In genomic region chr16:49855280-49855821, GRCh38 we compare ENCODE assay signal across 8 cellular contexts. TPM values are rescaled to one million over a fixed set of nuclear protein-coding genes. Genes with fewer than 3 reads are reported as not detected.
DNase-seq lines count a peak whose midpoint lies in the region; ATAC-seq, FAIRE-seq and TF ChIP-seq lines count a peak whose summit lies in the region.

No MANE protein-coding gene starts in this region.

- H3K4me1 ChIP-seq in small intestine (ENCODE audit: control insufficient read depth in 2 of 2, insufficient read depth in 1 of 2, low read depth in 1 of 2, low read length in 1 of 2) = peaks cover 0 to 12% of the 10 kb centered on the region in 2 donors

- no peak for TF ChIP-seq CTCF in VCaP (conservative IDR thresholded peaks at IDR 0.05)

- H3K9me3 ChIP-seq in small intestine (ENCODE audit: control insufficient read depth, low read depth) = no peaks in the 10 kb centered on the region

- peaks cover 0 to 18% of the 10 kb centered on the region in 2 donors for H3K27me3 ChIP-seq in small intestine (ENCODE audit: control insufficient read depth in 2 of 2, insufficient read depth in 2 of 2, low read length in 2 of 2)

- H3K4me3 ChIP-seq in small intestine (ENCODE audit: low read depth in 1 of 2, low read length in 2 of 2) = peak overlapping the region; percentile 63 to 71

- no peak for ATAC-seq in HG02571 (IDR thresholded peaks at IDR 0.05; ENCODE audit: unreplicated experiment)

- POLR2A ChIA-PET in HEK293T (lab: Yijun Ruan, JAX) = interaction anchor here (0.9 to 1.0 kb wide), 2 partner anchors 21 to 301 kb away, joined by 3 read pairs; no protein-coding TSS in a partner anchor

- peak overlapping the region in 4 of 5 donors; percentile 25 to 68 (median 38) for H3K4me3 Mint-ChIP-seq in immature natural killer cell

- CTCF ChIA-PET in HEK293T (lab: Yijun Ruan, JAX) = no interaction called here

- no peak for FAIRE-seq in small intestine (lab: Jason Lieb, UNC)

- no peaks in the 10 kb centered on the region for H3K36me3 ChIP-seq in small intestine (ENCODE audit: control insufficient read depth in 2 of 2, insufficient read depth in 2 of 2, low read length in 2 of 2)

- H3K4me1 Mint-ChIP-seq in immature natural killer cell = peaks cover 8 to 12% of the 10 kb centered on the region in 2 donors

- H3K27ac ChIP-seq in VCaP (peak overlapping the region; percentile 47; the same call in 1 of the 2 replicates), caudate nucleus (ENCODE audit: low read depth, low read length) (peak overlapping the region; percentile 76), small intestine (ENCODE audit: low read depth in 1 of 2, low read length in 1 of 2) (peak overlapping the region in 1 of 2 donors; percentile 83)

- DNase-seq in GM03348 (ENCODE audit: low spot score) (peak; percentile 83), HEK293T (ENCODE audit: extremely low spot score) (peak; percentile 60), NCI-H128 (lab: John Stamatoyannopoulos, UW; ENCODE audit: unreplicated experiment) (peak; percentile 35), caudate nucleus (lab: John Stamatoyannopoulos, UW) (peak in 50 of 61 donors; percentile 11 to 85 (median 54)), immature natural killer cell (peak; percentile 48 to 59 (median 59)), small intestine (peak; percentile 76)

- peaks cover 6 to 17% (median 10%) of the 10 kb centered on the region in 3 donors for H3K27me3 Mint-ChIP-seq in immature natural killer cell (ENCODE audit: low read depth in 3 of 3)

- no peaks in the 10 kb centered on the region for H3K36me3 Mint-ChIP-seq in immature natural killer cell

- 0 to 1% (median 1%) methylated on average over 28 to 75 of the region's 75 CpGs for WGBS in small intestine, 3 donors

- no peaks in the 10 kb centered on the region for H3K9me3 Mint-ChIP-seq in immature natural killer cell

- H3K27ac Mint-ChIP-seq in immature natural killer cell = no peak overlapping the region

TF ChIP-seq in HEK293T, 16 proteins besides CTCF, POLR2A, EP300 and RAD21:
- TF ChIP-seq BHLHE40 (IDR thresholded peaks at IDR 0.05; ENCODE audit: borderline replicate concordance) = no peak
- TF ChIP-seq SP1 (IDR thresholded peaks at IDR 0.05) = no peak
- TF ChIP-seq FOXK2 (IDR thresholded peaks at IDR 0.05) = no peak
- TF ChIP-seq ZNF384 (IDR thresholded peaks at IDR 0.05) = no peak
- no peak for TF ChIP-seq CTBP1 (IDR thresholded peaks at IDR 0.05; ENCODE audit: borderline replicate concordance)
- no peak for TF ChIP-seq FOXA1 (IDR thresholded peaks at IDR 0.05)

RNA-seq across cellular contexts. Expression of gene ZNF423, which starts 0.6 kb away (rescaled TPM):
- polyA plus RNA-seq in immature natural killer cell (not detected), small intestine (1 to 10 TPM in 1 of 3 donors, under 1 TPM in 1, not detected in 1; 0.54 to 2.9 TPM)
